15 cellular contexts compared by ENCODE assay signal in genomic region chr13:57311009-57311586, GRCh38.
"Had no signal": no experiment of that assay in that cellular context is flagged by ENCODE, and none has a peak within 500 bp of the region (broad histone marks: within the 10 kb centered on the region; RNA-seq: fewer than 3 reads in every experiment).

No MANE protein-coding gene starts in this region.

- H3K9me3 ChIP-seq: sigmoid colon, upper lobe of left lung had no signal

- H3K36me3 ChIP-seq: sigmoid colon, upper lobe of left lung had no signal

- H3K4me1 ChIP-seq: foreskin keratinocyte, sigmoid colon, upper lobe of left lung had no signal

- H3K4me3 ChIP-seq: mucosa of descending colon, sigmoid colon, upper lobe of left lung had no signal

- DNase-seq: activated CD4-positive, alpha-beta T cell treated with anti-CD3 and anti-CD28 coated beads for 36 hours; activated CD8-positive, alpha-beta memory T cell treated with anti-CD3 and anti-CD28 coated beads, Interleukin-2, amount 50 U/mL, for 48 hours; activated CD8-positive, alpha-beta T cell treated with anti-CD3 and anti-CD28 coated beads, Interleukin-2, amount 10 ng/mL, durations not matched to agents 7 days and 5 days; activated naive CD4-positive, alpha-beta T cell treated with Interleukin-2 at 50 U/mL for 16 hours; foreskin keratinocyte; head of caudate nucleus; left colon; mucosa of descending colon; naive thymus-derived CD8-positive, alpha-beta T cell; sigmoid colon; stimulated activated CD4-positive, alpha-beta T cell treated with anti-CD3 and anti-CD28 coated beads, Interleukin-12 subunit alpha, Interleukin-12 subunit beta, amount 100 ng/mL, for 4 hours; stimulated activated naive CD4-positive, alpha-beta T cell treated with Interleukin-2 at 50 U/mL for 16 hours; SW 1271; upper lobe of left lung had no signal

- H3K27me3 ChIP-seq: foreskin keratinocyte, sigmoid colon, upper lobe of left lung had no signal

- H3K27ac ChIP-seq: foreskin keratinocyte, sigmoid colon, upper lobe of left lung, VCaP had no signal
